29 cellular contexts compared by ENCODE assay signal in genomic region chr7:53383131-53383530, GRCh38.
DNase-seq lines count a peak whose midpoint lies in the region; ATAC-seq, FAIRE-seq and TF ChIP-seq lines count a peak whose summit lies in the region.
"Had no signal": no experiment of that assay in that cellular context is flagged by ENCODE, and none has a peak within 500 bp of the region (broad histone marks: within the 10 kb centered on the region; RNA-seq: fewer than 3 reads in every experiment).

No MANE protein-coding gene starts in this region.

- no peak overlapping the region for H3K27ac ChIP-seq in mesendoderm (ENCODE audit: low read depth, low read length)
- H3K27ac ChIP-seq: BLaER1, esophagus muscularis mucosa, GM23248, KMS-11, parathyroid adenoma, right lobe of liver, thoracic aorta had no signal

- no peak for TF ChIP-seq CTCF in cardiac fibroblast (IDR thresholded peaks at IDR 0.05; ENCODE audit: low read depth, low read length)

- no peak overlapping the region for H3K4me2 ChIP-seq in mesendoderm (ENCODE audit: low read length)
- H3K4me2 ChIP-seq: BLaER1, KMS-11 had no signal

- no peak overlapping the region for H3K23ac ChIP-seq in mesendoderm (ENCODE audit: low read length)

- no peak for FAIRE-seq in H54 (lab: Jason Lieb, UNC)
- FAIRE-seq: frontal cortex had no signal

- DNase-seq in H54 (ENCODE audit: insufficient read length, low spot score) (peak; percentile 15), RKO (ENCODE audit: low spot score) (peak; percentile 9), cardiac fibroblast (ENCODE audit: low read depth in 2 of 2) (peak; percentile 0 to 1), mesendoderm (peak; percentile 63), nucleus accumbens (lab: John Stamatoyannopoulos, UW) (no peak)
- no peak for DNase-seq in activated CD4-positive, CD25-positive, alpha-beta regulatory T cell treated with anti-CD3 and anti-CD28 coated beads, Interleukin-2, amount 50 U/mL, for 72 hours
- DNase-seq: activated CD4-positive, alpha-beta T cell treated with anti-CD3 and anti-CD28 coated beads, Interleukin-2, amount 50 U/mL, for 48 hours; activated naive CD8-positive, alpha-beta T cell treated with anti-CD3 and anti-CD28 coated beads for 36 hours; DMS53; effector memory CD4-positive, alpha-beta T cell; GDM1; GM23248; kidney; naive thymus-derived CD8-positive, alpha-beta T cell; NCI-H1694 treated with DMSO at 0.1 percent for 48 hours; NCI-H748 treated with DMSO at 0.1 percent for 48 hours; right lobe of liver; Right ventricle myocardium superior; stimulated activated naive CD4-positive, alpha-beta T cell treated with Interleukin-2 at 50 U/mL for 16 hours; T1000 had no signal

- no peaks in the 10 kb centered on the region for H3K79me1 ChIP-seq in mesendoderm (ENCODE audit: low read length)

- no peak overlapping the region for H3K9ac ChIP-seq in mesendoderm (ENCODE audit: low read length)
- H3K9ac ChIP-seq: BLaER1, GM23248, KMS-11, parathyroid adenoma had no signal

- no peaks in the 10 kb centered on the region for H3K4me1 ChIP-seq in mesendoderm (ENCODE audit: control insufficient read depth, low read depth, low read length)
- H3K4me1 ChIP-seq: BLaER1, esophagus muscularis mucosa, parathyroid adenoma, right lobe of liver had no signal

- no peak overlapping the region for H4K8ac ChIP-seq in mesendoderm (ENCODE audit: low read depth, low read length)

- H2BK5ac ChIP-seq in mesendoderm (ENCODE audit: low read length) = no peak overlapping the region

- no peaks in the 10 kb centered on the region for H3K36me3 ChIP-seq in mesendoderm (ENCODE audit: control insufficient read depth, insufficient read depth, low read length)
- H3K36me3 ChIP-seq: BLaER1, esophagus muscularis mucosa, right lobe of liver, thoracic aorta had no signal

- TF ChIP-seq POLR2A in H54 (IDR thresholded peaks at IDR 0.05; ENCODE audit: low read depth, low read length) = no peak

- no peak overlapping the region for H3K18ac ChIP-seq in mesendoderm (ENCODE audit: low read length)

- H4K5ac ChIP-seq in mesendoderm (ENCODE audit: low read length) = no peak overlapping the region

- ATAC-seq in GM18520 (IDR thresholded peaks at IDR 0.05; ENCODE audit: unreplicated experiment) (no peak), HG02981 (IDR thresholded peaks at IDR 0.05; ENCODE audit: unreplicated experiment) (no peak)
- ATAC-seq: naive thymus-derived CD8-positive, alpha-beta T cell; right lobe of liver; WTC11 had no signal

- H2BK15ac ChIP-seq in mesendoderm (replicated peaks; ENCODE audit: low read depth) = no peak overlapping the region

- H3K4me3 ChIP-seq in cardiac fibroblast (replicated peaks in 1 of 2; ENCODE audit: low read depth in 2 of 2, low read length in 2 of 2) (no peak overlapping the region), mesendoderm (ENCODE audit: low read length) (no peak overlapping the region)
- H3K4me3 ChIP-seq: BLaER1, esophagus muscularis mucosa, GM23248, right lobe of liver, thoracic aorta had no signal

- no peaks in the 10 kb centered on the region for H3K79me2 ChIP-seq in mesendoderm (ENCODE audit: control insufficient read depth, insufficient read depth, low read length)
- H3K79me2 ChIP-seq: parathyroid adenoma had no signal

- no CpG with 5 or more reads among the region's 3 CpGs for WGBS in mesendoderm (ENCODE audit: extremely low coverage, insufficient coverage, low lambda C conversion rate)

- H2BK120ac ChIP-seq in mesendoderm (ENCODE audit: low read depth, low read length) = no peak overlapping the region

- H3K4ac ChIP-seq in mesendoderm (ENCODE audit: low read depth, low read length) = no peak overlapping the region

- H3K56ac ChIP-seq in mesendoderm (ENCODE audit: low read length) = no peak overlapping the region

- no peak overlapping the region for H2AK5ac ChIP-seq in mesendoderm (ENCODE audit: low read length)

- H3K27me3 ChIP-seq in mesendoderm (ENCODE audit: insufficient read depth, low read length, poor library complexity) = no peaks in the 10 kb centered on the region
- H3K27me3 ChIP-seq: BLaER1, esophagus muscularis mucosa, right lobe of liver had no signal

Comparison
In these comparisons a context has a peak if more than half of its experiments do, and no peak if none do; other contexts are left out.
1. DNase-seq: peak in H54 (single experiment), RKO (single experiment), cardiac fibroblast (2 of 2) and mesendoderm (single experiment); none in activated CD4-positive, CD25-positive, alpha-beta regulatory T cell treated with anti-CD3 and anti-CD28 coated beads, Interleukin-2, amount 50 U/mL, for 72 hours (single experiment) and nucleus accumbens (0 of 56).